Comparison of ENCODE assay signal across 15 cellular contexts in the genomic region with DNA sequence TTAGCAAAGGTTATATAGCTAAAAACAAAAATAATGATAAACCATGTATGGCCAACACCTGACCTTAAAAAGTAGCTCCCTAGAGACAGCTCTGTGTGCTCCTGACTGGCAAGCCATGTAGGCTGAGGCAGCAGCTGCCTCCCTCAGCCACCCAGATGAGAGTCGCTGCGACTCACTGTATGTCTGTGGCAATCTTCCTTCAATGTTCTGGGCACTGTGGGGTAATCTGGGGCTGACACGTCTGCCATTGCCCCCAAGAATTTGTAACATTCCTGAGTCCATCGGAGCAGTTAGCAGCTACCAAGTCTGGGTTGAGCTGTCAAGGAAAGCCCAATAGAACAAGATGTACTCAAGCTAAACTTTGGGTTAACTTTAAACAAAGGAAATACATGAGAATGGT.
DNase-seq lines count a peak whose midpoint lies in the region; ATAC-seq and TF ChIP-seq lines count a peak whose summit lies in the region.
"Had no signal": no experiment of that assay in that cellular context is flagged by ENCODE, and none has a peak within 500 bp of the region (broad histone marks: within the 10 kb centered on the region; RNA-seq: fewer than 3 reads in every experiment).

No MANE protein-coding gene starts in this region.

- peaks cover 5% of the 10 kb centered on the region for H3K27me3 Mint-ChIP-seq in endothelial cell (ENCODE audit: unreplicated experiment)
- peaks cover 0 to 4% of the 10 kb centered on the region in 2 donors for H3K27me3 Mint-ChIP-seq in stimulated activated naive B cell treated with anti-CD40 and anti-IgM and Interleukin-4, amounts not matched to agents 10 μg/mL and 1 μg/mL and 100 μg/mL, for 72 hours

- H3K4me3 Mint-ChIP-seq in endothelial cell (ENCODE audit: unreplicated experiment): no peak overlapping the region
- H3K4me3 Mint-ChIP-seq in stimulated activated naive B cell treated with anti-CD40 and anti-IgM and Interleukin-4, amounts not matched to agents 10 μg/mL and 1 μg/mL and 100 μg/mL, for 72 hours: no peak overlapping the region
- H3K4me3 Mint-ChIP-seq: activated naive CD4-positive, alpha-beta T cell treated with anti-CD3 and anti-CD28 coated beads, Interleukin-2, amount 10 ng/mL, durations not matched to agents 7 days and 5 days; H9; neural progenitor cell had no signal

- ATAC-seq in GM21576 (IDR thresholded peaks at IDR 0.05; ENCODE audit: unreplicated experiment): no peak
- no peak for ATAC-seq in stimulated activated naive B cell treated with anti-CD40 and anti-IgM and Interleukin-4, amounts not matched to agents 10 μg/mL and 1 μg/mL and 100 μg/mL, for 72 hours (replicated peaks)
- ATAC-seq: sciatic nerve had no signal

- peak overlapping the region; percentile 85 for H3K27ac Mint-ChIP-seq in endothelial cell (ENCODE audit: unreplicated experiment)
- no peak overlapping the region for H3K27ac Mint-ChIP-seq in stimulated activated naive B cell treated with anti-CD40 and anti-IgM and Interleukin-4, amounts not matched to agents 10 μg/mL and 1 μg/mL and 100 μg/mL, for 72 hours
- H3K27ac Mint-ChIP-seq: activated naive CD4-positive, alpha-beta T cell treated with anti-CD3 and anti-CD28 coated beads, Interleukin-2, amount 10 ng/mL, durations not matched to agents 7 days and 5 days; H9; neural progenitor cell had no signal

- no peaks in the 10 kb centered on the region for H3K36me3 Mint-ChIP-seq in endothelial cell (ENCODE audit: low read depth, unreplicated experiment)
- no peaks in the 10 kb centered on the region for H3K36me3 Mint-ChIP-seq in stimulated activated naive B cell treated with anti-CD40 and anti-IgM and Interleukin-4, amounts not matched to agents 10 μg/mL and 1 μg/mL and 100 μg/mL, for 72 hours
- H3K36me3 Mint-ChIP-seq: activated naive CD4-positive, alpha-beta T cell treated with anti-CD3 and anti-CD28 coated beads, Interleukin-2, amount 10 ng/mL, durations not matched to agents 7 days and 5 days; neural progenitor cell had no signal

- H3K4me1 Mint-ChIP-seq in endothelial cell (ENCODE audit: unreplicated experiment): peaks cover 18% of the 10 kb centered on the region
- H3K4me1 Mint-ChIP-seq in stimulated activated naive B cell treated with anti-CD40 and anti-IgM and Interleukin-4, amounts not matched to agents 10 μg/mL and 1 μg/mL and 100 μg/mL, for 72 hours: no peaks in the 10 kb centered on the region
- H3K4me1 Mint-ChIP-seq: activated naive CD4-positive, alpha-beta T cell treated with anti-CD3 and anti-CD28 coated beads, Interleukin-2, amount 10 ng/mL, durations not matched to agents 7 days and 5 days had no signal

- no peak for TF ChIP-seq CTCF in endothelial cell (IDR thresholded peaks at IDR 0.05; ENCODE audit: unreplicated experiment)

- no peaks in the 10 kb centered on the region for H3K9me3 Mint-ChIP-seq in endothelial cell (ENCODE audit: unreplicated experiment)
- no peaks in the 10 kb centered on the region for H3K9me3 Mint-ChIP-seq in stimulated activated naive B cell treated with anti-CD40 and anti-IgM and Interleukin-4, amounts not matched to agents 10 μg/mL and 1 μg/mL and 100 μg/mL, for 72 hours
- H3K9me3 Mint-ChIP-seq: activated naive CD4-positive, alpha-beta T cell treated with anti-CD3 and anti-CD28 coated beads, Interleukin-2, amount 10 ng/mL, durations not matched to agents 7 days and 5 days; H9; neural progenitor cell had no signal

- peak; percentile 52 for DNase-seq in GM03348 (ENCODE audit: low spot score)
- peak; percentile 44 for DNase-seq in NCI-H226
- DNase-seq in endothelial cell (ENCODE audit: low spot score): no peak
- peak; percentile 92 for DNase-seq in kidney tubule cell (ENCODE audit: low spot score)
- no peak for DNase-seq in HT-29 (ENCODE audit: low spot score)
- DNase-seq in nucleus accumbens (lab: John Stamatoyannopoulos, UW): no peak
- DNase-seq in stimulated activated naive B cell treated with anti-CD40 and anti-IgM and Interleukin-4, amounts not matched to agents 10 μg/mL and 1 μg/mL and 100 μg/mL, for 72 hours: no peak
- DNase-seq: activated naive CD4-positive, alpha-beta T cell treated with anti-CD3 and anti-CD28 coated beads, Interleukin-2, amount 10 ng/mL, durations not matched to agents 7 days and 5 days; central memory CD4-positive, alpha-beta T cell; GF-D8; H9; stimulated activated naive CD4-positive, alpha-beta T cell treated with Interleukin-2 at 50 U/mL for 16 hours had no signal

Comparison
In these comparisons a context has a peak if more than half of its experiments do, and no peak if none do; other contexts are left out.
1. DNase-seq: peak in GM03348 (single experiment), NCI-H226 (single experiment) and kidney tubule cell (single experiment); none in endothelial cell (single experiment), HT-29 (single experiment), nucleus accumbens (0 of 56) and stimulated activated naive B cell treated with anti-CD40 and anti-IgM and Interleukin-4, amounts not matched to agents 10 μg/mL and 1 μg/mL and 100 μg/mL, for 72 hours (single experiment).